Comparison of ENCODE assay signal across 11 cellular contexts in the genomic region with DNA sequence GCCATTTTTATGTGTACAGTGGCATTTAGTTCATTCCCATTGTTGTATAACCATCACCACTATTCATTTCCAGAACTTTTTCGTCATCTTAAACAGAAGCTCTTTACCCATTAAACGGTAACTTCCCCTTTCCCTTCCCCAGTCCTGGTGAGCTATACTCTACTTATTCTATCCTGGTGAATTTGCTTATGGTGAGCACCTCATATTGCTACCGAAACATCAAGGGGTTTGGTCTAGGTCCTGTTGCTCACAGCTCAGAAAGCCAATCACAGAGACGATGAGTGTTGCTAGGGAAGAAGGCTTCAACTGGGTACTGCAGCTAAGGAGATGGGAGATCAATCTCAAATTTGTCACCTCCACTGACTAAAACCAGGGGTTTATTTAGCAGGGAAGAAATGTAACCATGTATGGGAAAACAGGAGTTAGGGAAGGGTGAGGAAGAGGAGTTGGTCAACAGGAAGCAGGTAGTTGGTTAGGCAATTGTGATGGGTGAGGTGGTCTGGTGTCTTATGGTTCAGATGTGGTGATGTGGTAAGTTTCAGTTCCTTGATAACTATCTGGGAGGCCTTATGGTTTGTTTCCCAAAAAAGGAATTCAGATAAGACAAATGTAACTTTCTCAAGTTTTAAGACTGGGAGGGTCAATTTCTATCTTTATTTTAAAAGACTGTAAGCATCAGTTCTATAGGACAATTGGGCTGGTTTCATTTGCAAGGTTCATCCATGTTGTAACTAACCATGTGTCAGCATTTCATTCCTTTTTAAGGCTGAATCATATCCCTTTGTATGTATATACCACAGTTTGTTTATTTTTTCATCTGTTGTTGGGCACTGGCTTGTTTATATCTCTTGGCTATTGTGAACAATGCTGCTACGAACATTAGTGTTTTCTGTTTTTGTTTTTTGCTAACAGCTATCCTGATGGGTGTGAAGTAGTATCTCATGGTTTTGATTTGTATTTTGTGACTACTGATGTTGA. TPM values are rescaled to one million over a fixed set of nuclear protein-coding genes. Genes with fewer than 3 reads are reported as not detected.
DNase-seq lines count a peak whose midpoint lies in the region; ATAC-seq and TF ChIP-seq lines count a peak whose summit lies in the region.
"Had no signal": no experiment of that assay in that cellular context is flagged by ENCODE, and none has a peak within 500 bp of the region (broad histone marks: within the 10 kb centered on the region; RNA-seq: fewer than 3 reads in every experiment).

No MANE protein-coding gene starts in this region.

- H3K9me3 Mint-ChIP-seq in natural killer cell treated with Interleukin-12 subunit alpha and Interleukin-12 subunit beta and Interleukin-15 and Interleukin-18, amount 100 ng/mL, for 72 hours: no peaks in the 10 kb centered on the region
- H3K9me3 Mint-ChIP-seq in natural killer cell: peaks cover 0 to 3% of the 10 kb centered on the region in 2 donors
- H3K9me3 Mint-ChIP-seq in CD4-positive, alpha-beta T cell: no peaks in the 10 kb centered on the region

- no peak for TF ChIP-seq CTCF in natural killer cell (IDR thresholded peaks at IDR 0.05)
- no peak for TF ChIP-seq CTCF in OCI-LY7 (conservative IDR thresholded peaks at IDR 0.05; ENCODE audit: low read length)
- TF ChIP-seq CTCF in CD4-positive, alpha-beta T cell (IDR thresholded peaks at IDR 0.05): no peak

- H3K79me2 ChIP-seq in OCI-LY7 (ENCODE audit: insufficient read depth, low read depth, low read length): peaks cover 29% of the 10 kb centered on the region

- CTCF ChIA-PET in OCI-LY7 (lab: Charles Lee; ENCODE audit: unreplicated experiment): no interaction called here
- CTCF ChIA-PET in CD4-positive, alpha-beta T cell (lab: Charles Lee): no interaction called here

- no peak for ATAC-seq in natural killer cell treated with Interleukin-12 subunit alpha and Interleukin-12 subunit beta and Interleukin-15 and Interleukin-18, amount 100 ng/mL, for 72 hours
- ATAC-seq in natural killer cell: no peak
- peak; percentile 96 for ATAC-seq in HG02938 (IDR thresholded peaks at IDR 0.05; ENCODE audit: unreplicated experiment)
- no peak for ATAC-seq in CD4-positive, alpha-beta T cell (ENCODE audit: poor library complexity)
- ATAC-seq in left colon: no peak

- H3K27ac Mint-ChIP-seq in natural killer cell treated with Interleukin-12 subunit alpha and Interleukin-12 subunit beta and Interleukin-15 and Interleukin-18, amount 100 ng/mL, for 72 hours: peak overlapping the region in 1 of 2 donors; percentile 10
- H3K27ac Mint-ChIP-seq in natural killer cell: peak overlapping the region in 1 of 2 donors; percentile 19
- H3K27ac Mint-ChIP-seq in CD4-positive, alpha-beta T cell: no peak overlapping the region
- H3K27ac Mint-ChIP-seq: activated naive CD8-positive, alpha-beta T cell had no signal

- POLR2A ChIA-PET in OCI-LY7 (lab: Charles Lee): no interaction called here
- POLR2A ChIA-PET in CD4-positive, alpha-beta T cell (lab: Charles Lee): no interaction called here

- H3K4me2 ChIP-seq in OCI-LY7 (ENCODE audit: low read length): peak overlapping the region; percentile 33

- H3K27me3 Mint-ChIP-seq in natural killer cell treated with Interleukin-12 subunit alpha and Interleukin-12 subunit beta and Interleukin-15 and Interleukin-18, amount 100 ng/mL, for 72 hours: no peaks in the 10 kb centered on the region
- H3K27me3 Mint-ChIP-seq in natural killer cell (ENCODE audit: low read depth in 2 of 2): no peaks in the 10 kb centered on the region
- H3K27me3 Mint-ChIP-seq in CD4-positive, alpha-beta T cell: no peaks in the 10 kb centered on the region
- H3K27me3 Mint-ChIP-seq: activated naive CD8-positive, alpha-beta T cell had no signal

- H3K4me3 ChIP-seq in OCI-LY7 (ENCODE audit: low read depth, low read length, poor library complexity, severe bottlenecking): no peak overlapping the region

- intact Hi-C loops in natural killer cell (cut with micrococcal nuclease) (no loop called here), OCI-LY7 (cut with micrococcal nuclease; ENCODE audit: unreplicated experiment) (no loop called here), left colon (cut with DNase I, micrococcal nuclease) (no loop called here)
- intact Hi-C loops in CD4-positive, alpha-beta T cell (cut with DNase I, micrococcal nuclease): no loop called here

- no peaks in the 10 kb centered on the region for H4K20me1 ChIP-seq in OCI-LY7 (ENCODE audit: insufficient read depth, low read length)

- peaks cover 15% of the 10 kb centered on the region for H3K4me1 ChIP-seq in OCI-LY7 (ENCODE audit: insufficient read depth, low read length, poor library complexity, severe bottlenecking)

- no peaks in the 10 kb centered on the region for H3K9me2 ChIP-seq in OCI-LY7 (ENCODE audit: insufficient read depth, low read length)

- peaks cover 24% of the 10 kb centered on the region for H3K36me3 Mint-ChIP-seq in natural killer cell treated with Interleukin-12 subunit alpha and Interleukin-12 subunit beta and Interleukin-15 and Interleukin-18, amount 100 ng/mL, for 72 hours
- no peaks in the 10 kb centered on the region for H3K36me3 Mint-ChIP-seq in natural killer cell
- H3K36me3 Mint-ChIP-seq in CD4-positive, alpha-beta T cell (ENCODE audit: low read depth): peaks cover 4% of the 10 kb centered on the region

- peaks cover 84% of the 10 kb centered on the region for H3K36me3 ChIP-seq in OCI-LY7 (ENCODE audit: insufficient read depth, low read length)

- no TSS peak for BruUV-seq in OCI-LY7 (replicated peaks; lab: Mats Ljungman, UMichigan)

- H3K9me3 ChIP-seq in OCI-LY7 (ENCODE audit: low read length): no peaks in the 10 kb centered on the region
- H3K9me3 ChIP-seq in CD4-positive, alpha-beta T cell (ENCODE audit: control insufficient read depth, low read length): no peaks in the 10 kb centered on the region

- no peak for DNase-seq in natural killer cell treated with Interleukin-12 subunit alpha and Interleukin-12 subunit beta and Interleukin-15 and Interleukin-18, amount 100 ng/mL, for 72 hours (ENCODE audit: low spot score)
- DNase-seq in natural killer cell: no peak
- DNase-seq in OCI-LY7 (ENCODE audit: low spot score): peak; percentile 6
- DNase-seq in CD4-positive, alpha-beta T cell: no peak
- no peak for DNase-seq in NCI-H2171 treated with DMSO at 0.1 percent for 48 hours (lab: John Stamatoyannopoulos, UW)
- DNase-seq in OCI-M2 (lab: John Stamatoyannopoulos, UW; ENCODE audit: unreplicated experiment): no peak
- no peak for DNase-seq in left colon
- DNase-seq: COR-L47, kidney glomerular epithelial cell had no signal

- peaks cover 4 to 18% of the 10 kb centered on the region in 2 donors for H3K4me1 Mint-ChIP-seq in natural killer cell treated with Interleukin-12 subunit alpha and Interleukin-12 subunit beta and Interleukin-15 and Interleukin-18, amount 100 ng/mL, for 72 hours (ENCODE audit: low read depth in 2 of 2)
- H3K4me1 Mint-ChIP-seq in natural killer cell: peaks cover 0 to 7% of the 10 kb centered on the region in 2 donors
- H3K4me1 Mint-ChIP-seq in CD4-positive, alpha-beta T cell (ENCODE audit: low read depth): peaks cover 4% of the 10 kb centered on the region

- H3K27me3 ChIP-seq in CD4-positive, alpha-beta T cell (ENCODE audit: control insufficient read depth, insufficient read depth, low read length): no peaks in the 10 kb centered on the region

- H3K4me3 Mint-ChIP-seq in natural killer cell treated with Interleukin-12 subunit alpha and Interleukin-12 subunit beta and Interleukin-15 and Interleukin-18, amount 100 ng/mL, for 72 hours: peak overlapping the region; percentile 4
- H3K4me3 Mint-ChIP-seq in natural killer cell: no peak overlapping the region
- H3K4me3 Mint-ChIP-seq in CD4-positive, alpha-beta T cell: no peak overlapping the region
- H3K4me3 Mint-ChIP-seq: activated naive CD8-positive, alpha-beta T cell had no signal

- no peak overlapping the region for H3K27ac ChIP-seq in OCI-LY7 (ENCODE audit: low read depth, low read length, poor library complexity, severe bottlenecking)
- H3K27ac ChIP-seq in CD4-positive, alpha-beta T cell (ENCODE audit: low read depth, low read length): no peak overlapping the region

- no peak overlapping the region for H2AFZ ChIP-seq in OCI-LY7 (ENCODE audit: low read length)

RNA-seq across cellular contexts. Expression of a gene that starts 46.4 kb away (rescaled TPM):
- 1 to 10 TPM in 1 of 2 donors, under 1 TPM in 1; 0.55 to 1.7 TPM for total RNA-seq in natural killer cell treated with Interleukin-12 subunit alpha and Interleukin-12 subunit beta and Interleukin-15 and Interleukin-18, amount 100 ng/mL, for 72 hours
- 1 to 10 TPM; 1.2 to 2.6 (median 2.3) TPM for total RNA-seq in natural killer cell
- 0.09 TPM in 1 of 2 replicates, not detected in the other for total RNA-seq in OCI-LY7 (2014; rRNA removed; shearing (Covaris generic))
- 0.21 and 0.44 TPM in 2 replicates for total RNA-seq in OCI-LY7 (2022)
- not detected for total RNA-seq in CD4-positive, alpha-beta T cell
- total RNA-seq in left colon: under 1 TPM in 1 of 2 donors, not detected in 1; 0.47 TPM
